29 cellular contexts compared by ENCODE assay signal in the genomic region with DNA sequence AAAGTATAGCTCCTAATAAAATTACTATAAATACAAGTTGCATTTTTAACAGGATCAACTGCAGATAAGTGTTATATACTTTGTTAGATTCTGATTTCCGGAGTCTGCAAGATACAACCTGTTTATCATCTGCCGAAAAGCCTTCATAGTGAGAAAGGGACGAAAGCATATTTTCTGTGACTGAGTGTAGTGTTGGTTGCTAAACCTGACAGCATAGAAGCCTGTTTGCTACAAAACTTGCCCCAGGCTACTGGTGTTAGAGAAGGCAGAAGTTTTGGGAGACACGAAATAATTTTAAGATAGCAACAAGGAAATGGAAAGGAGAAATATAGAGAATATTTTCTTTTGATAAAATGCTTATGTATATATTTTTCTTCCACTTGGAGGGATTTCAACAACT.
"Had no signal": no experiment of that assay in that cellular context is flagged by ENCODE, and none has a peak within 500 bp of the region (broad histone marks: within the 10 kb centered on the region; RNA-seq: fewer than 3 reads in every experiment).

No MANE protein-coding gene starts in this region.

- H3K36me3 ChIP-seq: heart right ventricle, lower lobe of right lung, neural progenitor cell, neutrophil, ovary, right atrium auricular region, right lobe of liver, tibial artery, vagina had no signal

- H3K27ac ChIP-seq: heart right ventricle, lower lobe of right lung, neural progenitor cell, neutrophil, ovary, right atrium auricular region, right lobe of liver, tibial artery, vagina had no signal

- H3K4me1 ChIP-seq: right atrium auricular region, right lobe of liver, vagina had no signal

- H3K4me3 ChIP-seq: heart right ventricle, lower lobe of right lung, mucosa of descending colon, neural progenitor cell, ovary, right atrium auricular region, right lobe of liver, smooth muscle cell, tibial artery, vagina had no signal

- H3K36me3 Mint-ChIP-seq: naive thymus-derived CD4-positive, alpha-beta T cell; natural killer cell treated with Interleukin-12 subunit alpha and Interleukin-12 subunit beta and Interleukin-15 and Interleukin-18, amount 100 ng/mL, for 72 hours; stimulated activated memory B cell treated with anti-CD40 and anti-IgM and Interleukin-4, amounts not matched to agents 10 μg/mL and 1 μg/mL and 100 μg/mL, for 72 hours had no signal

- DNase-seq: heart right ventricle; kidney glomerular epithelial cell; left cardiac atrium; lower lobe of right lung; mammary epithelial cell; mesenchymal stem cell; midbrain; mucosa of descending colon; naive thymus-derived CD4-positive, alpha-beta T cell; occipital lobe; ovary; right lobe of liver; stimulated activated CD4-positive, alpha-beta T cell treated with anti-CD3 and anti-CD28 coated beads, Interleukin-1b, Interleukin-23, amount 100 ng/mL, for 48 hours; stimulated activated CD4-positive, alpha-beta T cell treated with anti-CD3 and anti-CD28 coated beads, Interleukin-2, amount 100 ng/mL, for 48 hours; stimulated activated CD4-positive, alpha-beta T cell treated with anti-CD3 and anti-CD28 coated beads, Interleukin-4, amount 100 ng/mL, for 4 hours; stimulated activated CD8-positive, alpha-beta memory T cell treated with anti-CD3 and anti-CD28 coated beads, Interleukin-4, amount 100 ng/mL, for 48 hours; stimulated activated naive CD4-positive, alpha-beta T cell treated with Interleukin-2 at 50 U/mL for 16 hours; stimulated activated naive CD8-positive, alpha-beta T cell treated with anti-CD3 and anti-CD28 coated beads, Interleukin-15, amount 100 ng/mL, for 72 hours; substantia nigra; tibial artery had no signal

- H3K4me3 Mint-ChIP-seq: naive thymus-derived CD4-positive, alpha-beta T cell; natural killer cell treated with Interleukin-12 subunit alpha and Interleukin-12 subunit beta and Interleukin-15 and Interleukin-18, amount 100 ng/mL, for 72 hours; neural progenitor cell; stimulated activated memory B cell treated with anti-CD40 and anti-IgM and Interleukin-4, amounts not matched to agents 10 μg/mL and 1 μg/mL and 100 μg/mL, for 72 hours; stimulated activated naive CD8-positive, alpha-beta T cell treated with anti-CD3 and anti-CD28 coated beads, Interleukin-15, amount 100 ng/mL, for 72 hours had no signal

- H3K4me1 Mint-ChIP-seq: stimulated activated memory B cell treated with anti-CD40 and anti-IgM and Interleukin-4, amounts not matched to agents 10 μg/mL and 1 μg/mL and 100 μg/mL, for 72 hours; stimulated activated naive CD8-positive, alpha-beta T cell treated with anti-CD3 and anti-CD28 coated beads, Interleukin-15, amount 100 ng/mL, for 72 hours had no signal

- H3K9me3 ChIP-seq: heart right ventricle, lower lobe of right lung, mucosa of descending colon, neutrophil, ovary, right atrium auricular region, right lobe of liver, tibial artery, vagina had no signal

- ATAC-seq: heart right ventricle; left cardiac atrium; left lobe of liver; lower lobe of right lung; mucosa of descending colon; naive thymus-derived CD4-positive, alpha-beta T cell; natural killer cell treated with Interleukin-12 subunit alpha and Interleukin-12 subunit beta and Interleukin-15 and Interleukin-18, amount 100 ng/mL, for 72 hours; right lobe of liver; stimulated activated memory B cell treated with anti-CD40 and anti-IgM and Interleukin-4, amounts not matched to agents 10 μg/mL and 1 μg/mL and 100 μg/mL, for 72 hours; stimulated activated naive CD8-positive, alpha-beta T cell treated with anti-CD3 and anti-CD28 coated beads, Interleukin-15, amount 100 ng/mL, for 72 hours had no signal

- H3K9me3 Mint-ChIP-seq: naive thymus-derived CD4-positive, alpha-beta T cell; natural killer cell treated with Interleukin-12 subunit alpha and Interleukin-12 subunit beta and Interleukin-15 and Interleukin-18, amount 100 ng/mL, for 72 hours; neural progenitor cell; stimulated activated memory B cell treated with anti-CD40 and anti-IgM and Interleukin-4, amounts not matched to agents 10 μg/mL and 1 μg/mL and 100 μg/mL, for 72 hours; stimulated activated naive CD8-positive, alpha-beta T cell treated with anti-CD3 and anti-CD28 coated beads, Interleukin-15, amount 100 ng/mL, for 72 hours had no signal

- H3K27me3 ChIP-seq: heart right ventricle, neural progenitor cell, ovary, right atrium auricular region, right lobe of liver, tibial artery, vagina had no signal

- H3K27ac Mint-ChIP-seq: naive thymus-derived CD4-positive, alpha-beta T cell; natural killer cell treated with Interleukin-12 subunit alpha and Interleukin-12 subunit beta and Interleukin-15 and Interleukin-18, amount 100 ng/mL, for 72 hours; neural progenitor cell; stimulated activated memory B cell treated with anti-CD40 and anti-IgM and Interleukin-4, amounts not matched to agents 10 μg/mL and 1 μg/mL and 100 μg/mL, for 72 hours; stimulated activated naive CD8-positive, alpha-beta T cell treated with anti-CD3 and anti-CD28 coated beads, Interleukin-15, amount 100 ng/mL, for 72 hours had no signal

- H3K27me3 Mint-ChIP-seq: progenitor cell of endocrine pancreas had no signal
